In the genomic region with DNA sequence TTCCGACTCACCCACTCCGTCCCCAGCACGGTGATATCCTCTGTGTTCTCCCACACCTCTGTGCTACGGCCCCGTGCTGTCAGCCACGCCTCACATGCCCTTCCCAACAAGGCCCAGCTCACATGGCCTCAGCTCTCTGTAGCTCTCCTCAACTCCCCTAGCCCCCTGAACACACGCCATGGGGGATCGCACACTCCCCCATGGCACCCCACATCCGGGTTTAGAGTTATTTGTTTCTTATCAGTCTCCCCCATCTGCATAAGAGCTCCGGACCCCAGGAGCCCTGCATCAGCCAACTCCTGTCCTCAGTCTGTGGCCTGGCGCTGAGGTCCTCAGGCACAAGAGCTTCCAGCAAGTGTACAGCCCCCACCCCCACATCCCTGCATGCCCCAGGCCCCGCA, we compare ENCODE assay signal across 34 cellular contexts. TPM values are rescaled to one million over a fixed set of nuclear protein-coding genes. Genes with fewer than 3 reads are reported as not detected.
"Had no signal": no experiment of that assay in that cellular context is flagged by ENCODE, and none has a peak within 500 bp of the region (broad histone marks: within the 10 kb centered on the region; RNA-seq: fewer than 3 reads in every experiment).

No MANE protein-coding gene starts in this region.

- H3K27ac Mint-ChIP-seq: activated CD4-positive, alpha-beta memory T cell treated with anti-CD3 and anti-CD28 coated beads for 36 hours; activated CD4-positive, alpha-beta T cell treated with anti-CD3 and anti-CD28 coated beads, Interleukin-2, amount 10 ng/mL, durations not matched to agents 24 days and 14 days; activated naive CD4-positive, alpha-beta T cell treated with anti-CD3 and anti-CD28 coated beads, Interleukin-2, amount 10 ng/mL, durations not matched to agents 7 days and 5 days; activated T-helper 1 cell treated with anti-CD3 and anti-CD28 coated beads, Interleukin-12 subunit alpha, Interleukin-12 subunit beta, Interleukin-2, Interleukin-4 antibody, amounts not matched to agents 30 ng/mL and 10 ng/mL and 1 ng/mL, durations not matched to agents 14 hours and 24 hours and 36 hours; dendritic cell treated with granulocyte-macrophage colony-stimulating factor and Interleukin-4, amounts not matched to agents 40 ng/mL and 50 ng/mL, for 4 days; nephron progenitor cell had no signal

- H3K4me1 Mint-ChIP-seq: activated naive CD4-positive, alpha-beta T cell treated with anti-CD3 and anti-CD28 coated beads, Interleukin-2, amount 10 ng/mL, durations not matched to agents 7 days and 5 days had no signal

- H3K27me3 ChIP-seq: right atrium auricular region had no signal

- H3K27ac ChIP-seq: breast epithelium, epithelial cell of prostate, esophagus squamous epithelium, parathyroid adenoma, right atrium auricular region, suprapubic skin, tibial artery, upper lobe of right lung, WERI-Rb-1 had no signal

- H3K36me3 Mint-ChIP-seq: activated CD4-positive, alpha-beta memory T cell treated with anti-CD3 and anti-CD28 coated beads for 36 hours; activated naive CD4-positive, alpha-beta T cell treated with anti-CD3 and anti-CD28 coated beads, Interleukin-2, amount 10 ng/mL, durations not matched to agents 7 days and 5 days had no signal

- ATAC-seq: mucosa of descending colon had no signal

- H3K9ac ChIP-seq: parathyroid adenoma had no signal

- H3K4me3 Mint-ChIP-seq: activated CD4-positive, alpha-beta memory T cell treated with anti-CD3 and anti-CD28 coated beads for 36 hours; activated CD4-positive, alpha-beta T cell treated with anti-CD3 and anti-CD28 coated beads, Interleukin-2, amount 10 ng/mL, durations not matched to agents 24 days and 14 days; activated naive CD4-positive, alpha-beta T cell treated with anti-CD3 and anti-CD28 coated beads, Interleukin-2, amount 10 ng/mL, durations not matched to agents 7 days and 5 days; activated T-helper 1 cell treated with anti-CD3 and anti-CD28 coated beads, Interleukin-12 subunit alpha, Interleukin-12 subunit beta, Interleukin-2, Interleukin-4 antibody, amounts not matched to agents 30 ng/mL and 10 ng/mL and 1 ng/mL, durations not matched to agents 14 hours and 24 hours and 36 hours; dendritic cell treated with granulocyte-macrophage colony-stimulating factor and Interleukin-4, amounts not matched to agents 40 ng/mL and 50 ng/mL, for 4 days; nephron progenitor cell had no signal

- DNase-seq: activated CD4-positive, alpha-beta memory T cell treated with anti-CD3 and anti-CD28 coated beads for 36 hours; activated CD4-positive, alpha-beta T cell treated with anti-CD3 and anti-CD28 coated beads, Interleukin-2, amount 10 ng/mL, durations not matched to agents 24 days and 14 days; activated CD4-positive, CD25-positive, alpha-beta regulatory T cell treated with anti-CD3 and anti-CD28 coated beads, Interleukin-2, amount 50 U/mL, for 72 hours; activated CD8-positive, alpha-beta memory T cell treated with anti-CD3 and anti-CD28 coated beads, Interleukin-2, amount 50 U/mL, for 4 hours; activated gamma-delta T cell; activated naive CD4-positive, alpha-beta T cell treated with anti-CD3 and anti-CD28 coated beads, Interleukin-2, amount 10 ng/mL, durations not matched to agents 7 days and 5 days; activated T-cell treated with anti-CD3 and anti-CD28 coated beads, Interleukin-2, amount 50 U/mL, for 1 hour; central memory CD4-positive, alpha-beta T cell; effector CD4-positive, alpha-beta T cell; esophagus squamous epithelium; foreskin melanocyte; islet precursor cell; left cardiac atrium; left ventricle myocardium superior; mucosa of descending colon; nephron progenitor cell; stimulated activated CD4-positive, alpha-beta T cell treated with anti-CD3 and anti-CD28 coated beads, Interleukin-1b, Interleukin-23, amount 100 ng/mL, for 48 hours; stimulated activated CD4-positive, alpha-beta T cell treated with anti-CD3 and anti-CD28 coated beads, Interleukin-4, amount 100 ng/mL, for 4 hours; stimulated activated CD8-positive, alpha-beta memory T cell treated with anti-CD3 and anti-CD28 coated beads, Interleukin-4, amount 100 ng/mL, for 48 hours; stimulated activated naive CD4-positive, alpha-beta T cell; tibial artery; WERI-Rb-1 had no signal

- H3K36me3 ChIP-seq: breast epithelium, esophagus squamous epithelium, right atrium auricular region, suprapubic skin, tibial artery, upper lobe of right lung, WERI-Rb-1 had no signal

- H3K4me3 ChIP-seq: breast epithelium, esophagus squamous epithelium, mucosa of descending colon, right atrium auricular region, smooth muscle cell, suprapubic skin, tibial artery, upper lobe of right lung had no signal

- H2AFZ ChIP-seq: parathyroid adenoma had no signal

- H3K4me1 ChIP-seq: breast epithelium, parathyroid adenoma, right atrium auricular region, upper lobe of right lung had no signal

- H3K9me3 ChIP-seq: breast epithelium, esophagus squamous epithelium, mucosa of descending colon, right atrium auricular region, suprapubic skin, tibial artery, upper lobe of right lung had no signal

- H3K9me3 Mint-ChIP-seq: activated CD4-positive, alpha-beta memory T cell treated with anti-CD3 and anti-CD28 coated beads for 36 hours; activated CD4-positive, alpha-beta T cell treated with anti-CD3 and anti-CD28 coated beads, Interleukin-2, amount 10 ng/mL, durations not matched to agents 24 days and 14 days; activated naive CD4-positive, alpha-beta T cell treated with anti-CD3 and anti-CD28 coated beads, Interleukin-2, amount 10 ng/mL, durations not matched to agents 7 days and 5 days; activated T-helper 1 cell treated with anti-CD3 and anti-CD28 coated beads, Interleukin-12 subunit alpha, Interleukin-12 subunit beta, Interleukin-2, Interleukin-4 antibody, amounts not matched to agents 30 ng/mL and 10 ng/mL and 1 ng/mL, durations not matched to agents 14 hours and 24 hours and 36 hours; dendritic cell treated with granulocyte-macrophage colony-stimulating factor and Interleukin-4, amounts not matched to agents 40 ng/mL and 50 ng/mL, for 4 days; nephron progenitor cell had no signal

- H3K4me2 ChIP-seq: smooth muscle cell had no signal

RNA-seq across cellular contexts. Expression of a gene that starts 7.0 kb away (rescaled TPM):
- total RNA-seq: glomerular endothelial cell, mesenteric fat pad, pulmonary artery endothelial cell, right atrium auricular region, smooth muscle cell, suprapubic skin had no signal
- polyA plus RNA-seq: smooth muscle cell had no signal
